Comparison of ENCODE assay signal across 8 cellular contexts in genomic region chr11:16737860-16738197, GRCh38. TPM values are rescaled to one million over a fixed set of nuclear protein-coding genes. Genes with fewer than 3 reads are reported as not detected.
DNase-seq lines count a peak whose midpoint lies in the region; ATAC-seq, FAIRE-seq and TF ChIP-seq lines count a peak whose summit lies in the region.

No MANE protein-coding gene starts in this region.

- H2BK15ac ChIP-seq in H1 (ENCODE audit: low read length): no peak overlapping the region

- H4K20me1 ChIP-seq in Karpas-422 (ENCODE audit: insufficient read depth, low read depth, low read length) (peaks cover 17% of the 10 kb centered on the region), H1 (replicated peaks in 1 of 2; ENCODE audit: control insufficient read depth in 1 of 2, insufficient read depth in 2 of 2, low read length in 2 of 2) (peaks cover 3 to 8% of the 10 kb centered on the region in 2 experiments)

- H3K36me3 ChIP-seq in Karpas-422 (ENCODE audit: insufficient read depth, low read length): peaks cover 23% of the 10 kb centered on the region; the same call in 1 of the 2 replicates
- H3K36me3 ChIP-seq in H1 (ENCODE audit: control insufficient read depth in 2 of 4, insufficient read depth in 4 of 4, low read length in 3 of 4): peaks cover 0 to 12% (median 1%) of the 10 kb centered on the region in 4 experiments; a peak in 1 of 8 replicates

- H3K27ac ChIP-seq in Karpas-422 (ENCODE audit: low read length) (peak overlapping the region; percentile 59), H1 (ENCODE audit: low read depth, low read length) (peak overlapping the region; percentile 94)

- H3K79me1 ChIP-seq in H1 (ENCODE audit: low read depth, low read length): peaks cover 10% of the 10 kb centered on the region

- H3K4me1 ChIP-seq in Karpas-422 (ENCODE audit: low read length) (peaks cover 35% of the 10 kb centered on the region), H1 (replicated peaks in 1 of 4; ENCODE audit: control insufficient read depth in 3 of 4, insufficient read depth in 4 of 4, low read length in 3 of 4) (peaks cover 0 to 4% (median 3%) of the 10 kb centered on the region in 4 experiments; a peak in 4 of 7 replicates)

- H4K91ac ChIP-seq in H1 (replicated peaks; ENCODE audit: insufficient read length, low read length): no peak overlapping the region

- H3K56ac ChIP-seq in H1 (replicated peaks; ENCODE audit: insufficient read length, low read depth, low read length): no peak overlapping the region

- H3K9me2 ChIP-seq in Karpas-422 (replicated peaks; ENCODE audit: insufficient read depth, low read length): no peaks in the 10 kb centered on the region

- TF ChIP-seq POLR2A in H1 (IDR thresholded peaks at IDR 0.05; ENCODE audit: control extremely low read depth in 1 of 2, low read depth in 2 of 2, low read length in 2 of 2): no peak

- H3K4ac ChIP-seq in H1 (replicated peaks; ENCODE audit: insufficient read length, low read depth, low read length): no peak overlapping the region

- TF ChIP-seq CTCF in H1 (IDR thresholded peaks at IDR 0.05; ENCODE audit: control extremely low read depth in 1 of 3, insufficient read depth in 1 of 3, low read depth in 1 of 3, low read length in 3 of 3) (no peak), omental fat pad (IDR thresholded peaks at IDR 0.05) (no peak), GM10248 (IDR thresholded peaks at IDR 0.05; ENCODE audit: control extremely low read depth, extremely low read depth, low read depth, missing control alignments) (no peak)

- H3K14ac ChIP-seq in H1 (ENCODE audit: insufficient read length): no peak overlapping the region

- peak overlapping the region; percentile 53; the same call in 1 of the 2 replicates for H3K18ac ChIP-seq in H1 (ENCODE audit: extremely low read depth, low read length)

- no peak for TF ChIP-seq RAD21 in H1 (IDR thresholded peaks at IDR 0.05 in 1 of 2, conservative IDR thresholded peaks at IDR 0.05 in 1 of 2; ENCODE audit: low read depth in 2 of 2, low read length in 2 of 2)

- H3K9me3 ChIP-seq in Karpas-422 (ENCODE audit: low read length): no peaks in the 10 kb centered on the region
- no peaks in the 10 kb centered on the region for H3K9me3 ChIP-seq in H1 (ENCODE audit: insufficient read depth in 2 of 2, low read depth in 1 of 2, low read length in 1 of 2)

- CTCF ChIA-PET in H1 (lab: Charles Lee; ENCODE audit: partially characterized antibody): interaction anchor here (0.6 to 1.8 kb wide), 8 partner anchors 9 to 938 kb away, joined by 3 to 10 read pairs (median 3); no protein-coding TSS in a partner anchor
- CTCF ChIA-PET in GM10248 (lab: Yijun Ruan, JAX): interaction anchor here (0.6 to 1.5 kb wide), 3 partner anchors 15 to 1831 kb away, joined by 3 to 4 read pairs (median 3); no protein-coding TSS in a partner anchor

- FAIRE-seq in H1 (lab: Jason Lieb, UNC): peak; percentile 65

- ATAC-seq in GM21576 (IDR thresholded peaks at IDR 0.05; ENCODE audit: unreplicated experiment): peak; percentile 8
- ATAC-seq in omental fat pad (ENCODE audit: low FRiP score): peak; percentile 21

- WGBS in H1 (ENCODE audit: extremely low coverage in 1 of 2, insufficient coverage in 1 of 2, insufficient read length in 1 of 2, insufficient replicate concordance in 2 of 2, low coverage in 1 of 2, low lambda C conversion rate in 2 of 2, missing lambda C conversion rate in 1 of 2), 2 experiments: 7% methylated on average over 6 of the region's 6 CpGs; no CpG with 5 or more reads in 1 of the 2 experiments

- H3K23ac ChIP-seq in H1 (ENCODE audit: insufficient read length): no peak overlapping the region

- no peaks in the 10 kb centered on the region; the same call in 1 of the 2 replicates for H3K23me2 ChIP-seq in H1 (ENCODE audit: low read depth, low read length)

- H3K4me2 ChIP-seq in Karpas-422 (ENCODE audit: low read depth, low read length, poor library complexity, severe bottlenecking): peak overlapping the region; percentile 90
- H3K4me2 ChIP-seq in H1 (ENCODE audit: insufficient read depth in 1 of 2, low read depth in 2 of 2, low read length in 2 of 2): peak overlapping the region; percentile 70 to 73

- H3K9ac ChIP-seq in Karpas-422 (ENCODE audit: low read length) (peak overlapping the region; percentile 93), H1 (replicated peaks in 1 of 4; ENCODE audit: extremely low read depth in 1 of 4, low read depth in 3 of 4, low read length in 3 of 4) (peak overlapping the region; percentile 90 to 100 (median 93))

- H2BK20ac ChIP-seq in H1 (ENCODE audit: low read length): no peak overlapping the region

- H3K27me3 ChIP-seq in Karpas-422 (ENCODE audit: low read length): no peaks in the 10 kb centered on the region
- H3K27me3 ChIP-seq in H1 (replicated peaks in 1 of 4; ENCODE audit: control insufficient read depth in 3 of 4, extremely low read depth in 1 of 4, insufficient read depth in 3 of 4, low read length in 3 of 4): no peaks in the 10 kb centered on the region

- no peak for TF ChIP-seq EP300 in H1 (IDR thresholded peaks at IDR 0.05; ENCODE audit: borderline replicate concordance in 1 of 2, low read depth in 2 of 2, low read length in 2 of 2)

- no peak overlapping the region; the same call in 1 of the 2 replicates for H2AK5ac ChIP-seq in H1 (ENCODE audit: low read depth, low read length)

- H4K8ac ChIP-seq in H1 (ENCODE audit: extremely low read depth, insufficient read depth, low read length): peak overlapping the region; percentile 97; the same call in 1 of the 2 replicates

- H3K4me3 ChIP-seq in Karpas-422 (ENCODE audit: low read length) (peak overlapping the region; percentile 70), H1 (ENCODE audit: extremely low read depth in 1 of 4, insufficient read depth in 2 of 4, low read depth in 3 of 4, low read length in 4 of 4) (peak overlapping the region; percentile 82 to 100 (median 90))

- peaks cover 47% of the 10 kb centered on the region for H3K79me2 ChIP-seq in Karpas-422 (ENCODE audit: low read length)
- peaks cover 29 to 47% of the 10 kb centered on the region in 2 experiments for H3K79me2 ChIP-seq in H1 (ENCODE audit: control insufficient read depth in 1 of 2, insufficient read depth in 2 of 2, low read length in 2 of 2)

- H4K5ac ChIP-seq in H1 (ENCODE audit: insufficient read length, low read depth, low read length): peak overlapping the region; percentile 73

- POLR2A ChIA-PET in H1 (lab: Charles Lee; ENCODE audit: partially characterized antibody) (interaction anchor here (0.6 to 4.0 kb wide), 15 partner anchors 12 to 1240 kb away, joined by 3 to 30 read pairs (median 4); no protein-coding TSS in a partner anchor), GM10248 (lab: Yijun Ruan, JAX) (interaction anchor here (1.5 kb wide), 1 partner anchor 12 kb away, joined by 5 read pairs; no protein-coding TSS in a partner anchor)

- H2BK12ac ChIP-seq in H1 (ENCODE audit: low read depth, low read length): peak overlapping the region; percentile 84; the same call in 1 of the 2 replicates

- DNase-seq in D341Med (ENCODE audit: low spot score) (peak; percentile 40), Karpas-422 (no peak), H1 (ENCODE audit: low read depth in 1 of 2, low spot score in 2 of 2) (no peak), omental fat pad (ENCODE audit: low spot score) (no peak), putamen (ENCODE audit: low spot score) (no peak), superior temporal gyrus (ENCODE audit: extremely low spot score) (no peak), GM10248 (ENCODE audit: extremely low spot score) (no peak)

- no peak overlapping the region for H2BK120ac ChIP-seq in H1 (replicated peaks; ENCODE audit: low read depth, low read length)

- H2AFZ ChIP-seq in Karpas-422 (ENCODE audit: low read length) (peak overlapping the region; percentile 71), H1 (ENCODE audit: low read length) (peak overlapping the region; percentile 75)

- peak overlapping the region; percentile 96 for H2BK5ac ChIP-seq in H1 (ENCODE audit: low read depth, low read length)

TF ChIP-seq in H1, 55 proteins besides CTCF, POLR2A, EP300 and RAD21:
- TF ChIP-seq YY1 (IDR thresholded peaks at IDR 0.05; ENCODE audit: low read depth, low read length): no peak
- no peak for TF ChIP-seq NRF1 (IDR thresholded peaks at IDR 0.05; ENCODE audit: low read depth, low read length)
- TF ChIP-seq CHD1 (IDR thresholded peaks at IDR 0.05; ENCODE audit: low read depth, low read length): 0 out of 2 replicates have a peak, but pooled peaks have one; percentile 51
- TF ChIP-seq TEAD4 (IDR thresholded peaks at IDR 0.05; ENCODE audit: low read depth, low read length): no peak
- TF ChIP-seq CBX5 (IDR thresholded peaks at IDR 0.05; ENCODE audit: low read depth, low read length): no peak
- no peak for TF ChIP-seq SUZ12 (IDR thresholded peaks at IDR 0.05; ENCODE audit: low read length)

RNA-seq across cellular contexts. Expression of gene C11orf58, which starts 0.6 kb away (rescaled TPM):
- total RNA-seq in Karpas-422 (2014; rRNA removed; shearing (Covaris generic); ENCODE audit: low replicate concordance): 127 and 200 TPM in 2 replicates
- 161 and 181 TPM in 2 replicates for total RNA-seq in H1 (2021; fragmentation: NEBNext Ultra II Directional; extraction: Animal tissue kit (Norgen Biotek cat#: 25700))
- polyA plus RNA-seq in H1 (2011; rRNA removed): 67.4 and 70.7 TPM in 2 replicates
- polyA plus RNA-seq in H1 (2011; cell fraction: cytosol; rRNA removed): 181 TPM
- 41.0 TPM for polyA plus RNA-seq in H1 (2011; cell fraction: nucleus; rRNA removed)
- 228 to 336 TPM (median 257 TPM) in 4 replicates for polyA plus RNA-seq in H1 (2012, experiment 1 of 2)
- polyA plus RNA-seq in H1 (2012, experiment 2 of 2): 25.3 TPM
- polyA plus RNA-seq in H1 (2013, experiment 1 of 2): 125 TPM
- 113 TPM for polyA plus RNA-seq in H1 (2013, experiment 2 of 2)
- polyA minus RNA-seq in H1 (2011; rRNA and poly(A)+ RNA removed): 35.3 and 53.0 TPM in 2 replicates
- polyA minus RNA-seq in H1 (2011; cell fraction: cytosol; rRNA and poly(A)+ RNA removed): 128 TPM
- polyA minus RNA-seq in H1 (2011; cell fraction: nucleus; rRNA and poly(A)+ RNA removed): 70.9 TPM
- total RNA-seq in omental fat pad: 100 to 1,000 TPM; 136 to 163 (median 147) TPM
